Comparison of ENCODE assay signal across 18 cellular contexts in the genomic region with DNA sequence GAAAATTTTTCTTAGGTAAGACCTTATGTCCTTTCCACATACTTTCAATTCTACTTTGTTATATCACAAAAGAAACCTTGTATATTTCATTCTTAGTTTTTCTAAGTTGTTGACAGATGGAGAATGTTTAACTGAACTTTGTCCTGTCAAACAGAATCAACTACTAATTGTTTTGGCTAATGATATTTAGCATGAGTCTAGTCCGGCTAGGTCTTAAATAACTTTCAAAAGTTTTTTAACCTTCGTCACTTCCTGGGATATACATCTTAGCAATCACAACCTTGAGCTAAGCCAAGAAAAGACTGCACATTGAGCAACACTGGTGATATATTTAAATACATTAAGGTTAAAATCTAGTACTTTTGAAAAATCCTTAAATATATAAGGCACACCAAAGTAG.
A peak's percentile ranks its signal among the peaks of the same experiment; 100 is the strongest.
DNase-seq lines count a peak whose midpoint lies in the region; ATAC-seq and TF ChIP-seq lines count a peak whose summit lies in the region.
"Had no signal": no experiment of that assay in that cellular context is flagged by ENCODE, and none has a peak within 500 bp of the region (broad histone marks: within the 10 kb centered on the region; RNA-seq: fewer than 3 reads in every experiment).

No MANE protein-coding gene starts in this region.

- intact Hi-C loops in right lobe of liver (cut with DNase I), result no loop called here

- H3K27me3 ChIP-seq in right lobe of liver, result no peaks in the 10 kb centered on the region
- H3K27me3 ChIP-seq in smooth muscle cell (ENCODE audit: low read depth), result no peaks in the 10 kb centered on the region

- no peak overlapping the region for H3K4me3 Mint-ChIP-seq in type B pancreatic cell
- H3K4me3 Mint-ChIP-seq: CD4-positive, alpha-beta T cell had no signal

- no peak for TF ChIP-seq CTCF in fibroblast of the aortic adventitia (IDR thresholded peaks at IDR 0.05; ENCODE audit: insufficient read depth, low read length)
- TF ChIP-seq CTCF in right lobe of liver (IDR thresholded peaks at IDR 0.05), result no peak
- TF ChIP-seq CTCF in GM20000 (IDR thresholded peaks at IDR 0.05; ENCODE audit: extremely low read depth, missing control alignments), result no peak
- no peak for TF ChIP-seq CTCF in smooth muscle cell (IDR thresholded peaks at IDR 0.05; ENCODE audit: borderline replicate concordance, insufficient read depth, poor library complexity, severe bottlenecking)
- no peak for TF ChIP-seq CTCF in type B pancreatic cell (conservative IDR thresholded peaks at IDR 0.05)

- H3K4me1 ChIP-seq in right lobe of liver (no peaks in the 10 kb centered on the region), smooth muscle cell (ENCODE audit: low read depth) (no peaks in the 10 kb centered on the region)
- H3K4me1 ChIP-seq: A549 had no signal

- no peaks in the 10 kb centered on the region for H3K36me3 Mint-ChIP-seq in type B pancreatic cell

- no peak for TF ChIP-seq POLR2A in right lobe of liver (IDR thresholded peaks at IDR 0.05)

- no peaks in the 10 kb centered on the region for H3K79me2 ChIP-seq in smooth muscle cell (ENCODE audit: low read depth)

- H3K36me3 ChIP-seq in right lobe of liver (no peaks in the 10 kb centered on the region), smooth muscle cell (ENCODE audit: low read depth) (no peaks in the 10 kb centered on the region)

- DNase-seq in ELR (ENCODE audit: low read depth) (peak; percentile 15), amniotic epithelial cell (ENCODE audit: low read depth) (peak; percentile 73), fibroblast of the aortic adventitia (ENCODE audit: low read depth) (peak; percentile 18), right lobe of liver (no peak), GM20000 (ENCODE audit: low spot score) (no peak), smooth muscle cell (lab: John Stamatoyannopoulos, UW; ENCODE audit: unreplicated experiment) (no peak), type B pancreatic cell (ENCODE audit: extremely low spot score, unreplicated experiment) (no peak)
- DNase-seq: Calu3; CD4-positive, alpha-beta T cell; H7; NCI-H1105 treated with DMSO at 0.1 percent for 48 hours; NCI-H1694; NCI-H2081 treated with DMSO at 0.1 percent for 48 hours; NCI-H748 treated with DMSO at 0.1 percent for 48 hours; NK-92 treated with Interleukin-12 subunit alpha and Interleukin-12 subunit beta, amount 100 ng/mL, for 24 hours had no signal

- H3K4me3 ChIP-seq in fibroblast of the aortic adventitia (ENCODE audit: low read depth, low read length) (no peak overlapping the region), right lobe of liver (peak overlapping the region in 1 of 3 donors; percentile 8), smooth muscle cell (no peak overlapping the region)
- H3K4me3 ChIP-seq: A549 had no signal

- H3F3A ChIP-seq in smooth muscle cell (ENCODE audit: low read depth), result no peaks in the 10 kb centered on the region

- no peaks in the 10 kb centered on the region for H3K9me3 Mint-ChIP-seq in type B pancreatic cell

- H3K27ac ChIP-seq in right lobe of liver (no peak overlapping the region), smooth muscle cell (ENCODE audit: low read depth) (no peak overlapping the region)
- H3K27ac ChIP-seq: A549 had no signal

- no peak overlapping the region for H3K9ac ChIP-seq in smooth muscle cell (ENCODE audit: low read depth)

- H3K4me1 Mint-ChIP-seq in type B pancreatic cell (ENCODE audit: unreplicated experiment), result no peaks in the 10 kb centered on the region

- no peaks in the 10 kb centered on the region for H4K20me1 ChIP-seq in smooth muscle cell (ENCODE audit: low read depth)

- WGBS in right lobe of liver (ENCODE audit: insufficient coverage, low coverage, low lambda C conversion rate, missing lambda C conversion rate), result 34% methylated on average over 2 of the region's 2 CpGs
- 88% methylated on average over 2 of the region's 2 CpGs for WGBS in smooth muscle cell (ENCODE audit: low lambda C conversion rate)

- ATAC-seq in right lobe of liver (peak; percentile 47 to 77 (median 72)), HG02970 (IDR thresholded peaks at IDR 0.05; ENCODE audit: low FRiP score, unreplicated experiment) (no peak)
- ATAC-seq: A549, Right ventricle myocardium inferior had no signal

- H3K27me3 Mint-ChIP-seq in type B pancreatic cell, result no peaks in the 10 kb centered on the region
- H3K27me3 Mint-ChIP-seq: CD4-positive, alpha-beta T cell had no signal

- H3K4me2 ChIP-seq in smooth muscle cell, result no peak overlapping the region
- H3K4me2 ChIP-seq: A549 had no signal

- H3K27ac Mint-ChIP-seq in type B pancreatic cell, result no peak overlapping the region
- H3K27ac Mint-ChIP-seq: CD4-positive, alpha-beta T cell had no signal

- H2AFZ ChIP-seq in smooth muscle cell (ENCODE audit: low read depth), result no peak overlapping the region

- H3K9me3 ChIP-seq in right lobe of liver, result no peaks in the 10 kb centered on the region
- H3K9me3 ChIP-seq in smooth muscle cell (replicated peaks; ENCODE audit: low read depth), result no peaks in the 10 kb centered on the region
- H3K9me3 ChIP-seq: A549 had no signal

Comparison
In these comparisons a context has a peak if more than half of its experiments do, and no peak if none do; other contexts are left out.
1. DNase-seq: peak in ELR (single experiment), amniotic epithelial cell (single experiment) and fibroblast of the aortic adventitia (single experiment); none in right lobe of liver (0 of 3), GM20000 (single experiment), smooth muscle cell (single experiment) and type B pancreatic cell (single experiment).